ENCODE assay signal across 11 cellular contexts in genomic region chr2:36371963-36372391, GRCh38. TPM values are rescaled to one million over a fixed set of nuclear protein-coding genes. Genes with fewer than 3 reads are reported as not detected.
DNase-seq lines count a peak whose midpoint lies in the region; FAIRE-seq and TF ChIP-seq lines count a peak whose summit lies in the region.
"Had no signal": no experiment of that assay in that cellular context is flagged by ENCODE, and none has a peak within 500 bp of the region (broad histone marks: within the 10 kb centered on the region; RNA-seq: fewer than 3 reads in every experiment).

No MANE protein-coding gene starts in this region.

- H3K9me3 Mint-ChIP-seq in activated naive CD4-positive, alpha-beta T cell treated with anti-CD3 and anti-CD28 coated beads, Interleukin-2, amount 10 ng/mL, durations not matched to agents 7 days and 5 days = no peaks in the 10 kb centered on the region
- H3K9me3 Mint-ChIP-seq: activated CD4-positive, alpha-beta memory T cell treated with anti-CD3 and anti-CD28 coated beads for 36 hours had no signal

- no peak overlapping the region for H3K27ac Mint-ChIP-seq in activated naive CD4-positive, alpha-beta T cell treated with anti-CD3 and anti-CD28 coated beads, Interleukin-2, amount 10 ng/mL, durations not matched to agents 7 days and 5 days
- H3K27ac Mint-ChIP-seq: activated CD4-positive, alpha-beta memory T cell treated with anti-CD3 and anti-CD28 coated beads for 36 hours had no signal

- CTCF ChIA-PET in activated naive CD4-positive, alpha-beta T cell treated with anti-CD3 and anti-CD28 coated beads, Interleukin-2, amount 10 ng/mL, durations not matched to agents 7 days and 5 days (lab: Charles Lee) = interaction anchor here (1.1 kb wide), 1 partner anchor 386 kb away, joined by 3 read pairs; no protein-coding TSS in a partner anchor

- H3K9me3 ChIP-seq in MM.1S (replicated peaks; ENCODE audit: insufficient read depth, low read length) = no peaks in the 10 kb centered on the region

- H3K79me2 ChIP-seq in MM.1S (ENCODE audit: low read length) = no peaks in the 10 kb centered on the region

- H4K20me1 ChIP-seq in MM.1S (ENCODE audit: insufficient read depth, low read length) = no peaks in the 10 kb centered on the region

- no peak overlapping the region for H3K4me3 Mint-ChIP-seq in activated naive CD4-positive, alpha-beta T cell treated with anti-CD3 and anti-CD28 coated beads, Interleukin-2, amount 10 ng/mL, durations not matched to agents 7 days and 5 days
- H3K4me3 Mint-ChIP-seq: activated CD4-positive, alpha-beta memory T cell treated with anti-CD3 and anti-CD28 coated beads for 36 hours had no signal

- 0 out of 2 replicates have a peak, but pooled peaks cover under 1% of the 10 kb centered on the region for H3K4me1 ChIP-seq in MM.1S (ENCODE audit: low read length)

- H3K27ac ChIP-seq in MM.1S (ENCODE audit: low read length) = no peak overlapping the region

- peak; percentile 99 for FAIRE-seq in G401.6 (lab: Jason Lieb, UNC)
- FAIRE-seq: colon had no signal

- DNase-seq in SW 1271 (lab: John Stamatoyannopoulos, UW) = peak; percentile 76 to 91
- peak; percentile 72 for DNase-seq in fibroblast of villous mesenchyme (ENCODE audit: low read depth)
- peak; percentile 86 for DNase-seq in retinal pigment epithelial cell (ENCODE audit: low read depth)
- DNase-seq in DMS 273 (lab: John Stamatoyannopoulos, UW; ENCODE audit: unreplicated experiment) = no peak
- DNase-seq in MM.1S = no peak
- no peak for DNase-seq in CD1c-positive myeloid dendritic cell (ENCODE audit: extremely low spot score)
- DNase-seq in activated naive CD4-positive, alpha-beta T cell treated with anti-CD3 and anti-CD28 coated beads, Interleukin-2, amount 10 ng/mL, durations not matched to agents 7 days and 5 days = no peak
- DNase-seq: activated CD4-positive, alpha-beta memory T cell treated with anti-CD3 and anti-CD28 coated beads for 36 hours; DND-41 had no signal

- no peak overlapping the region for H3K9ac ChIP-seq in MM.1S (ENCODE audit: low read length)

- H3K4me1 Mint-ChIP-seq in activated naive CD4-positive, alpha-beta T cell treated with anti-CD3 and anti-CD28 coated beads, Interleukin-2, amount 10 ng/mL, durations not matched to agents 7 days and 5 days = peaks cover 17% of the 10 kb centered on the region

- H3K4me2 ChIP-seq in MM.1S (ENCODE audit: low read depth, low read length) = no peak overlapping the region

- H3K27me3 ChIP-seq in MM.1S (replicated peaks; ENCODE audit: insufficient read depth, low read length) = no peaks in the 10 kb centered on the region

- peaks cover 2% of the 10 kb centered on the region for H3K36me3 Mint-ChIP-seq in activated naive CD4-positive, alpha-beta T cell treated with anti-CD3 and anti-CD28 coated beads, Interleukin-2, amount 10 ng/mL, durations not matched to agents 7 days and 5 days
- H3K36me3 Mint-ChIP-seq: activated CD4-positive, alpha-beta memory T cell treated with anti-CD3 and anti-CD28 coated beads for 36 hours had no signal

- no peak overlapping the region for H3K4me3 ChIP-seq in fibroblast of villous mesenchyme (ENCODE audit: low read depth, low read length)
- no peak overlapping the region for H3K4me3 ChIP-seq in retinal pigment epithelial cell (ENCODE audit: low read length)
- H3K4me3 ChIP-seq in MM.1S (ENCODE audit: low read length) = no peak overlapping the region

- peaks cover 3% of the 10 kb centered on the region for H3K27me3 Mint-ChIP-seq in activated naive CD4-positive, alpha-beta T cell treated with anti-CD3 and anti-CD28 coated beads, Interleukin-2, amount 10 ng/mL, durations not matched to agents 7 days and 5 days
- H3K27me3 Mint-ChIP-seq: activated CD4-positive, alpha-beta memory T cell treated with anti-CD3 and anti-CD28 coated beads for 36 hours had no signal

- TF ChIP-seq CTCF in fibroblast of villous mesenchyme (IDR thresholded peaks at IDR 0.05; ENCODE audit: insufficient read depth, low read depth, low read length) = no peak
- TF ChIP-seq CTCF in retinal pigment epithelial cell (conservative IDR thresholded peaks at IDR 0.05; ENCODE audit: low read depth, low read length) = no peak
- TF ChIP-seq CTCF in MM.1S (IDR thresholded peaks at IDR 0.05; ENCODE audit: low read length) = no peak

- no peaks in the 10 kb centered on the region for H3K36me3 ChIP-seq in MM.1S (replicated peaks; ENCODE audit: insufficient read depth, low read length)

- H2AFZ ChIP-seq in MM.1S (ENCODE audit: low read length) = no peak overlapping the region

- H3K9me2 ChIP-seq in MM.1S (replicated peaks; ENCODE audit: insufficient read depth, low read length) = no peaks in the 10 kb centered on the region

- no peaks in the 10 kb centered on the region for H3F3A ChIP-seq in MM.1S (ENCODE audit: insufficient read depth, low read length)

RNA-seq across cellular contexts. Expression of gene CRIM1, which starts 16.4 kb away (rescaled TPM):
- 729 and 949 TPM in 2 replicates for total RNA-seq in fibroblast of villous mesenchyme

Comparison
In these comparisons a context has a peak if more than half of its experiments do, and no peak if none do; other contexts are left out.
1. DNase-seq: peak in SW 1271 (2 of 2), fibroblast of villous mesenchyme (single experiment) and retinal pigment epithelial cell (single experiment); none in DMS 273 (single experiment), MM.1S (single experiment), CD1c-positive myeloid dendritic cell (single experiment) and activated naive CD4-positive, alpha-beta T cell treated with anti-CD3 and anti-CD28 coated beads, Interleukin-2, amount 10 ng/mL, durations not matched to agents 7 days and 5 days (single experiment).